1 cellular context compared by ENCODE assay signal in the genomic region with DNA sequence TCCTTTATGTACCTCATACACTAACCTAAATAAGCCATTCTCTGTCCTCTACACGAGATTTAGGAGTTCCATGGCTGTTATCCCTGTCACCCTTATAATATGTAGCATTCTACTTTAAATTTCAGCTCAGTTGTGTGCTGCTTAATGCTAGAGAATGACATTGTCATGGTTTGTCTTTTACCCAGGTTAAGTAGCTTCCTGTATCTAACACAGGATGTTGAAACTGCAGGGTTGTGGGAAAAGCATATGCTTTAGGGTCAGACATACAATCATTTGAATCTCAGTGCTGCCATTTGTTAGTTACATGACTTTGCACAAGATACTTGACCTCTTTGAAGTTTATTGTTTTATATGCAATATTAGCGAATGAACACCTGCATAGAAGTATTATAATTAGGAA.
TF ChIP-seq lines count a peak whose summit lies in the region.

No MANE protein-coding gene starts in this region.

TF ChIP-seq in GM23338, 12 proteins besides CTCF, POLR2A, EP300 and RAD21:
- TF ChIP-seq, protein P1, sequence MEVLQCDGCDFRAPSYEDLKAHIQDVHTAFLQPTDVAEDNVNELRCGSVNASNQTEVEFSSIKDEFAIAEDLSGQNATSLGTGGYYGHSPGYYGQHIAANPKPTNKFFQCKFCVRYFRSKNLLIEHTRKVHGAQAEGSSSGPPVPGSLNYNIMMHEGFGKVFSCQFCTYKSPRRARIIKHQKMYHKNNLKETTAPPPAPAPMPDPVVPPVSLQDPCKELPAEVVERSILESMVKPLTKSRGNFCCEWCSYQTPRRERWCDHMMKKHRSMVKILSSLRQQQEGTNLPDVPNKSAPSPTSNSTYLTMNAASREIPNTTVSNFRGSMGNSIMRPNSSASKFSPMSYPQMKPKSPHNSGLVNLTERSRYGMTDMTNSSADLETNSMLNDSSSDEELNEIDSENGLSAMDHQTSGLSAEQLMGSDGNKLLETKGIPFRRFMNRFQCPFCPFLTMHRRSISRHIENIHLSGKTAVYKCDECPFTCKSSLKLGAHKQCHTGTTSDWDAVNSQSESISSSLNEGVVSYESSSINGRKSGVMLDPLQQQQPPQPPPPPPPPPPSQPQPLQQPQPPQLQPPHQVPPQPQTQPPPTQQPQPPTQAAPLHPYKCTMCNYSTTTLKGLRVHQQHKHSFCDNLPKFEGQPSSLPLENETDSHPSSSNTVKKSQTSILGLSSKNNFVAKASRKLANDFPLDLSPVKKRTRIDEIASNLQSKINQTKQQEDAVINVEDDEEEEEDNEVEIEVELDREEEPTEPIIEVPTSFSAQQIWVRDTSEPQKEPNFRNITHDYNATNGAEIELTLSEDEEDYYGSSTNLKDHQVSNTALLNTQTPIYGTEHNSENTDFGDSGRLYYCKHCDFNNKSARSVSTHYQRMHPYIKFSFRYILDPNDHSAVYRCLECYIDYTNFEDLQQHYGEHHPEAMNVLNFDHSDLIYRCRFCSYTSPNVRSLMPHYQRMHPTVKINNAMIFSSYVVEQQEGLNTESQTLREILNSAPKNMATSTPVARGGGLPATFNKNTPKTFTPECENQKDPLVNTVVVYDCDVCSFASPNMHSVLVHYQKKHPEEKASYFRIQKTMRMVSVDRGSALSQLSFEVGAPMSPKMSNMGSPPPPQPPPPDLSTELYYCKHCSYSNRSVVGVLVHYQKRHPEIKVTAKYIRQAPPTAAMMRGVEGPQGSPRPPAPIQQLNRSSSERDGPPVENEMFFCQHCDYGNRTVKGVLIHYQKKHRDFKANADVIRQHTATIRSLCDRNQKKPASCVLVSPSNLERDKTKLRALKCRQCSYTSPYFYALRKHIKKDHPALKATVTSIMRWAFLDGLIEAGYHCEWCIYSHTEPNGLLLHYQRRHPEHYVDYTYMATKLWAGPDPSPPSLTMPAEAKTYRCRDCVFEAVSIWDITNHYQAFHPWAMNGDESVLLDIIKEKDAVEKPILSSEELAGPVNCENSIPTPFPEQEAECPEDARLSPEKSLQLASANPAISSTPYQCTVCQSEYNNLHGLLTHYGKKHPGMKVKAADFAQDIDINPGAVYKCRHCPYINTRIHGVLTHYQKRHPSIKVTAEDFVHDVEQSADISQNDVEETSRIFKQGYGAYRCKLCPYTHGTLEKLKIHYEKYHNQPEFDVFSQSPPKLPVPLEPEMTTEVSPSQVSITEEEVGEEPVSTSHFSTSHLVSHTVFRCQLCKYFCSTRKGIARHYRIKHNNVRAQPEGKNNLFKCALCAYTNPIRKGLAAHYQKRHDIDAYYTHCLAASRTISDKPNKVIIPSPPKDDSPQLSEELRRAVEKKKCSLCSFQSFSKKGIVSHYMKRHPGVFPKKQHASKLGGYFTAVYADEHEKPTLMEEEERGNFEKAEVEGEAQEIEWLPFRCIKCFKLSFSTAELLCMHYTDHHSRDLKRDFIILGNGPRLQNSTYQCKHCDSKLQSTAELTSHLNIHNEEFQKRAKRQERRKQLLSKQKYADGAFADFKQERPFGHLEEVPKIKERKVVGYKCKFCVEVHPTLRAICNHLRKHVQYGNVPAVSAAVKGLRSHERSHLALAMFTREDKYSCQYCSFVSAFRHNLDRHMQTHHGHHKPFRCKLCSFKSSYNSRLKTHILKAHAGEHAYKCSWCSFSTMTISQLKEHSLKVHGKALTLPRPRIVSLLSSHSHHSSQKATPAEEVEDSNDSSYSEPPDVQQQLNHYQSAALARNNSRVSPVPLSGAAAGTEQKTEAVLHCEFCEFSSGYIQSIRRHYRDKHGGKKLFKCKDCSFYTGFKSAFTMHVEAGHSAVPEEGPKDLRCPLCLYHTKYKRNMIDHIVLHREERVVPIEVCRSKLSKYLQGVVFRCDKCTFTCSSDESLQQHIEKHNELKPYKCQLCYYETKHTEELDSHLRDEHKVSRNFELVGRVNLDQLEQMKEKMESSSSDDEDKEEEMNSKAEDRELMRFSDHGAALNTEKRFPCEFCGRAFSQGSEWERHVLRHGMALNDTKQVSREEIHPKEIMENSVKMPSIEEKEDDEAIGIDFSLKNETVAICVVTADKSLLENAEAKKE (CRISPR knock-in tag; IDR thresholded peaks at IDR 0.05) = no peak
- TF ChIP-seq, protein P2, sequence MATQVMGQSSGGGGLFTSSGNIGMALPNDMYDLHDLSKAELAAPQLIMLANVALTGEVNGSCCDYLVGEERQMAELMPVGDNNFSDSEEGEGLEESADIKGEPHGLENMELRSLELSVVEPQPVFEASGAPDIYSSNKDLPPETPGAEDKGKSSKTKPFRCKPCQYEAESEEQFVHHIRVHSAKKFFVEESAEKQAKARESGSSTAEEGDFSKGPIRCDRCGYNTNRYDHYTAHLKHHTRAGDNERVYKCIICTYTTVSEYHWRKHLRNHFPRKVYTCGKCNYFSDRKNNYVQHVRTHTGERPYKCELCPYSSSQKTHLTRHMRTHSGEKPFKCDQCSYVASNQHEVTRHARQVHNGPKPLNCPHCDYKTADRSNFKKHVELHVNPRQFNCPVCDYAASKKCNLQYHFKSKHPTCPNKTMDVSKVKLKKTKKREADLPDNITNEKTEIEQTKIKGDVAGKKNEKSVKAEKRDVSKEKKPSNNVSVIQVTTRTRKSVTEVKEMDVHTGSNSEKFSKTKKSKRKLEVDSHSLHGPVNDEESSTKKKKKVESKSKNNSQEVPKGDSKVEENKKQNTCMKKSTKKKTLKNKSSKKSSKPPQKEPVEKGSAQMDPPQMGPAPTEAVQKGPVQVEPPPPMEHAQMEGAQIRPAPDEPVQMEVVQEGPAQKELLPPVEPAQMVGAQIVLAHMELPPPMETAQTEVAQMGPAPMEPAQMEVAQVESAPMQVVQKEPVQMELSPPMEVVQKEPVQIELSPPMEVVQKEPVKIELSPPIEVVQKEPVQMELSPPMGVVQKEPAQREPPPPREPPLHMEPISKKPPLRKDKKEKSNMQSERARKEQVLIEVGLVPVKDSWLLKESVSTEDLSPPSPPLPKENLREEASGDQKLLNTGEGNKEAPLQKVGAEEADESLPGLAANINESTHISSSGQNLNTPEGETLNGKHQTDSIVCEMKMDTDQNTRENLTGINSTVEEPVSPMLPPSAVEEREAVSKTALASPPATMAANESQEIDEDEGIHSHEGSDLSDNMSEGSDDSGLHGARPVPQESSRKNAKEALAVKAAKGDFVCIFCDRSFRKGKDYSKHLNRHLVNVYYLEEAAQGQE (IDR thresholded peaks at IDR 0.05; ENCODE audit: unreplicated experiment) = no peak
- TF ChIP-seq ZNF331 (CRISPR knock-in tag; IDR thresholded peaks at IDR 0.05; ENCODE audit: low read depth) (no peak), ZNF114 (CRISPR knock-in tag; IDR thresholded peaks at IDR 0.05) (no peak), JUNB (IDR thresholded peaks at IDR 0.05; ENCODE audit: unreplicated experiment) (no peak), CREB1 (CRISPR knock-in tag; IDR thresholded peaks at IDR 0.05; ENCODE audit: low read depth) (no peak), EZH2phosphoT487 (IDR thresholded peaks at IDR 0.05; ENCODE audit: unreplicated experiment) (no peak), NANOG (IDR thresholded peaks at IDR 0.05; ENCODE audit: borderline replicate concordance) (no peak)
